18 cellular contexts compared by ENCODE assay signal in genomic region chr7:16350634-16351033, GRCh38.
DNase-seq lines count a peak whose midpoint lies in the region; ATAC-seq, FAIRE-seq and TF ChIP-seq lines count a peak whose summit lies in the region.
"Had no signal": no experiment of that assay in that cellular context is flagged by ENCODE, and none has a peak within 500 bp of the region (broad histone marks: within the 10 kb centered on the region; RNA-seq: fewer than 3 reads in every experiment).

No MANE protein-coding gene starts in this region.

- no peaks in the 10 kb centered on the region for H3K27me3 ChIP-seq in tibial nerve
- H3K27me3 ChIP-seq: stomach had no signal

- ATAC-seq in GM21619 (IDR thresholded peaks at IDR 0.05; ENCODE audit: unreplicated experiment) = peak; percentile 68
- peak; percentile 61 for ATAC-seq in HG03039 (IDR thresholded peaks at IDR 0.05; ENCODE audit: unreplicated experiment)
- peak; percentile 78 for ATAC-seq in HG03571 (IDR thresholded peaks at IDR 0.05; ENCODE audit: unreplicated experiment)
- ATAC-seq in naive thymus-derived CD8-positive, alpha-beta T cell = no peak
- ATAC-seq: left ventricle myocardium superior had no signal

- H3K27ac Mint-ChIP-seq in naive thymus-derived CD8-positive, alpha-beta T cell = no peak overlapping the region
- H3K27ac Mint-ChIP-seq: activated CD4-positive, alpha-beta memory T cell treated with anti-CD3 and anti-CD28 coated beads, Interleukin-2, amount 10 ng/mL, durations not matched to agents 7 days and 5 days; HFFc6 had no signal

- no peaks in the 10 kb centered on the region for H3K4me1 ChIP-seq in tibial nerve
- H3K4me1 ChIP-seq: prostate gland had no signal

- H3K4me3 Mint-ChIP-seq in naive thymus-derived CD8-positive, alpha-beta T cell = no peak overlapping the region
- H3K4me3 Mint-ChIP-seq: activated CD4-positive, alpha-beta memory T cell treated with anti-CD3 and anti-CD28 coated beads, Interleukin-2, amount 10 ng/mL, durations not matched to agents 7 days and 5 days; HFFc6 had no signal

- H3K27me3 Mint-ChIP-seq in naive thymus-derived CD8-positive, alpha-beta T cell = no peaks in the 10 kb centered on the region
- H3K27me3 Mint-ChIP-seq: activated CD4-positive, alpha-beta memory T cell treated with anti-CD3 and anti-CD28 coated beads, Interleukin-2, amount 10 ng/mL, durations not matched to agents 7 days and 5 days had no signal

- peaks cover 2 to 20% (median 3%) of the 10 kb centered on the region in 3 donors for H3K36me3 Mint-ChIP-seq in naive thymus-derived CD8-positive, alpha-beta T cell

- no peak overlapping the region for H3K27ac ChIP-seq in tibial nerve
- H3K27ac ChIP-seq: prostate gland, stomach had no signal

- TF ChIP-seq POLR2A in tibial nerve (IDR thresholded peaks at IDR 0.05) = no peak

- peaks cover 3 to 9% (median 6%) of the 10 kb centered on the region in 4 donors for H3K4me1 Mint-ChIP-seq in naive thymus-derived CD8-positive, alpha-beta T cell

- no peak for TF ChIP-seq EP300 in tibial nerve (IDR thresholded peaks at IDR 0.05)

- no peak for TF ChIP-seq CTCF in tibial nerve (IDR thresholded peaks at IDR 0.05)

- peaks cover 5 to 36% (median 23%) of the 10 kb centered on the region in 9 donors for H3K9me3 Mint-ChIP-seq in naive thymus-derived CD8-positive, alpha-beta T cell

- DNase-seq in GM19239 (ENCODE audit: insufficient read length, low spot score) (no peak), tibial nerve (ENCODE audit: low spot score in 2 of 2) (no peak), epidermal melanocyte (ENCODE audit: insufficient read length, low spot score) (no peak)
- no peak for DNase-seq in naive thymus-derived CD8-positive, alpha-beta T cell
- DNase-seq: activated CD4-positive, alpha-beta memory T cell treated with anti-CD3 and anti-CD28 coated beads, Interleukin-2, amount 10 ng/mL, durations not matched to agents 7 days and 5 days; amygdala; C1 segment of cervical spinal cord; DMS153; foreskin fibroblast; HFFc6; left ventricle myocardium superior; NCI-H187; NCI-H69; stomach had no signal

- POLR2A ChIA-PET in naive thymus-derived CD8-positive, alpha-beta T cell (lab: Charles Lee) = no interaction called here

- peaks cover 0 to 12% (median 2%) of the 10 kb centered on the region in 4 donors for H3K9me3 ChIP-seq in tibial nerve
- H3K9me3 ChIP-seq: prostate gland had no signal

- no peak overlapping the region for H3K4me3 ChIP-seq in tibial nerve
- H3K4me3 ChIP-seq: prostate gland, stomach had no signal

- FAIRE-seq in GM19239 (lab: Jason Lieb, UNC) = peak; percentile 61

- WGBS in tibial nerve, 2 donors = 91 to 96% methylated on average over 2 of the region's 2 CpGs

- no peaks in the 10 kb centered on the region for H3K36me3 ChIP-seq in tibial nerve
- H3K36me3 ChIP-seq: prostate gland, stomach had no signal

Comparison
In these comparisons a context has a peak if more than half of its experiments do, and no peak if none do; other contexts are left out.
1. ATAC-seq: peak in GM21619 (single experiment), HG03039 (single experiment) and HG03571 (single experiment); none in naive thymus-derived CD8-positive, alpha-beta T cell (0 of 2).